ENCODE assay signal across 17 cellular contexts in the genomic region with DNA sequence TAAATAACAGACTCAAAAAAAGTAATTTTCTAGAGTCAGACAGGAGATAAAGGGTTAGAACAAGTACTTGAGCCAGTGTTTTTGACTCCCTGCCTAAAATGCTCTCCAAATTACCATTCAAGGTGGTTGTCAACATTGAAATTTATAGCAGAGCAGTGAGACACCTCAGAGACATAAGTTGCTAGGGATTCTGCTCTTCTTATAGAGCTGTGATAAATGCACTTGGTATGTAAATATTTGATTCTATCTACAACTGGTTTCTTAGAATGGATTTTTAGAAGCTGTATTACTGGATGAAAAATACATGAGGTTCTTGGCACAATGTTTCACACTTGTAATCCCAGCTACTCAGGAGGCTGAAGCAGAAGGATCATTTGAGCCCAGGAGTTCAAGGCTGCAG.
A peak's percentile ranks its signal among the peaks of the same experiment; 100 is the strongest.
DNase-seq lines count a peak whose midpoint lies in the region; ATAC-seq and TF ChIP-seq lines count a peak whose summit lies in the region.
"Had no signal": no experiment of that assay in that cellular context is flagged by ENCODE, and none has a peak within 500 bp of the region (broad histone marks: within the 10 kb centered on the region; RNA-seq: fewer than 3 reads in every experiment).

No MANE protein-coding gene starts in this region.

- no peak overlapping the region for H3K9ac ChIP-seq in smooth muscle cell (ENCODE audit: low read depth)

- intact Hi-C loops in OCI-LY7 (cut with micrococcal nuclease; ENCODE audit: unreplicated experiment), result no loop called here

- CTCF ChIA-PET in AG04449 (lab: Yijun Ruan, JAX) (interaction anchor here (1.3 kb wide), 2 partner anchors 18 to 21 kb away, joined by 3 to 4 read pairs; no protein-coding TSS in a partner anchor), OCI-LY7 (lab: Charles Lee; ENCODE audit: unreplicated experiment) (no interaction called here)

- H3K27me3 ChIP-seq in foreskin keratinocyte, result no peaks in the 10 kb centered on the region
- no peaks in the 10 kb centered on the region for H3K27me3 ChIP-seq in smooth muscle cell (ENCODE audit: low read depth)
- H3K27me3 ChIP-seq: SJSA1 had no signal

- H3K4me1 ChIP-seq in foreskin keratinocyte (peaks cover 4% of the 10 kb centered on the region), smooth muscle cell (ENCODE audit: low read depth) (no peaks in the 10 kb centered on the region), OCI-LY7 (ENCODE audit: insufficient read depth, low read length, poor library complexity, severe bottlenecking) (no peaks in the 10 kb centered on the region)
- H3K4me1 ChIP-seq: SJSA1 had no signal

- no peak for TF ChIP-seq CTCF in AG04449 (IDR thresholded peaks at IDR 0.05; ENCODE audit: insufficient read depth, low read length, missing control alignments)
- no peak for TF ChIP-seq CTCF in HFFc6 (IDR thresholded peaks at IDR 0.05)
- no peak for TF ChIP-seq CTCF in foreskin keratinocyte (conservative IDR thresholded peaks at IDR 0.05)
- TF ChIP-seq CTCF in smooth muscle cell (IDR thresholded peaks at IDR 0.05; ENCODE audit: borderline replicate concordance, insufficient read depth, poor library complexity, severe bottlenecking), result no peak
- TF ChIP-seq CTCF in OCI-LY7 (conservative IDR thresholded peaks at IDR 0.05; ENCODE audit: low read length), result no peak

- H3K27ac ChIP-seq in foreskin keratinocyte (no peak overlapping the region), smooth muscle cell (ENCODE audit: low read depth) (no peak overlapping the region), OCI-LY7 (ENCODE audit: low read depth, low read length, poor library complexity, severe bottlenecking) (no peak overlapping the region)
- H3K27ac ChIP-seq: C4-2B, PC-9, SJSA1 had no signal

- H3K36me3 ChIP-seq in smooth muscle cell (ENCODE audit: low read depth) (no peaks in the 10 kb centered on the region), OCI-LY7 (ENCODE audit: insufficient read depth, low read length) (no peaks in the 10 kb centered on the region)
- H3K36me3 ChIP-seq: SJSA1 had no signal

- H3K27ac Mint-ChIP-seq in HFFc6, result no peak overlapping the region

- no peaks in the 10 kb centered on the region for H3K9me2 ChIP-seq in OCI-LY7 (ENCODE audit: insufficient read depth, low read length)

- H3K36me3 Mint-ChIP-seq in HFFc6 (ENCODE audit: low read depth), result no peaks in the 10 kb centered on the region

- H3K9me3 ChIP-seq in smooth muscle cell (replicated peaks; ENCODE audit: low read depth), result no peaks in the 10 kb centered on the region
- no peaks in the 10 kb centered on the region for H3K9me3 ChIP-seq in OCI-LY7 (ENCODE audit: low read length)
- H3K9me3 ChIP-seq: SJSA1 had no signal

- peak; percentile 37 for DNase-seq in AG04449 (ENCODE audit: low read depth, low spot score)
- peak; percentile 56 for DNase-seq in HFFc6
- DNase-seq in amniotic epithelial cell (ENCODE audit: low read depth), result peak; percentile 25
- DNase-seq in foreskin keratinocyte, result peak; percentile 40 to 71
- DNase-seq in retina, result no peak
- no peak for DNase-seq in smooth muscle cell (lab: John Stamatoyannopoulos, UW; ENCODE audit: unreplicated experiment)
- no peak for DNase-seq in OCI-LY7 (ENCODE audit: low spot score)
- DNase-seq: DMS 273 treated with DMSO at 0.1 percent for 48 hours, GOT3, MM.1S, NCI-H1105, NCI-H187, NCI-H446, PC-9 had no signal

- no peak overlapping the region for H3K4me3 ChIP-seq in AG04449 (ENCODE audit: low read depth, low read length)
- H3K4me3 ChIP-seq in smooth muscle cell, result no peak overlapping the region
- no peak overlapping the region for H3K4me3 ChIP-seq in OCI-LY7 (ENCODE audit: low read depth, low read length, poor library complexity, severe bottlenecking)
- H3K4me3 ChIP-seq: PC-9, SJSA1 had no signal

- H3K9me3 Mint-ChIP-seq in HFFc6, result no peaks in the 10 kb centered on the region

- H3K4me2 ChIP-seq in smooth muscle cell, result no peak overlapping the region
- H3K4me2 ChIP-seq in OCI-LY7 (ENCODE audit: low read length), result no peak overlapping the region
- H3K4me2 ChIP-seq: PC-9 had no signal

- no peaks in the 10 kb centered on the region for H3K27me3 Mint-ChIP-seq in HFFc6 (ENCODE audit: insufficient read depth)

- H2AFZ ChIP-seq in smooth muscle cell (ENCODE audit: low read depth), result no peak overlapping the region
- H2AFZ ChIP-seq in OCI-LY7 (ENCODE audit: low read length), result no peak overlapping the region
- H2AFZ ChIP-seq: PC-9 had no signal

- no TSS peak for BruUV-seq in OCI-LY7 (replicated peaks; lab: Mats Ljungman, UMichigan)

- H3K4me1 Mint-ChIP-seq in HFFc6 (ENCODE audit: low read depth), result peaks cover 33% of the 10 kb centered on the region

- no peaks in the 10 kb centered on the region for H4K20me1 ChIP-seq in smooth muscle cell (ENCODE audit: low read depth)
- H4K20me1 ChIP-seq in OCI-LY7 (ENCODE audit: insufficient read depth, low read length), result no peaks in the 10 kb centered on the region

- peak; percentile 69 for ATAC-seq in foreskin keratinocyte
- no peak for ATAC-seq in HG02610 (IDR thresholded peaks at IDR 0.05; ENCODE audit: unreplicated experiment)

- POLR2A ChIA-PET in AG04449 (lab: Yijun Ruan, JAX) (no interaction called here), OCI-LY7 (lab: Charles Lee) (no interaction called here)

- H3K4me3 Mint-ChIP-seq in HFFc6, result no peak overlapping the region

- H3F3A ChIP-seq in smooth muscle cell (ENCODE audit: low read depth), result no peaks in the 10 kb centered on the region

- no peaks in the 10 kb centered on the region for H3K79me2 ChIP-seq in smooth muscle cell (ENCODE audit: low read depth)
- no peaks in the 10 kb centered on the region for H3K79me2 ChIP-seq in OCI-LY7 (ENCODE audit: insufficient read depth, low read depth, low read length)

Comparison
In these comparisons a context has a peak if more than half of its experiments do, and no peak if none do; other contexts are left out.
1. DNase-seq: peak in AG04449 (single experiment), HFFc6 (single experiment), amniotic epithelial cell (single experiment) and foreskin keratinocyte (2 of 2); none in retina (single experiment), smooth muscle cell (single experiment) and OCI-LY7 (single experiment).